ENCODE assay signal across 8 cellular contexts in genomic region chr1:8137406-8138244, GRCh38.
DNase-seq lines count a peak whose midpoint lies in the region; ATAC-seq and TF ChIP-seq lines count a peak whose summit lies in the region.

No MANE protein-coding gene starts in this region.

- POLR2A ChIA-PET in activated CD8-positive, alpha-beta T cell treated with anti-CD3 and anti-CD28 coated beads for 36 hours (lab: Charles Lee), result no interaction called here

- no peak for TF ChIP-seq CTCF in brain (conservative IDR thresholded peaks at IDR 0.05)
- no peak for TF ChIP-seq CTCF in activated CD8-positive, alpha-beta T cell treated with anti-CD3 and anti-CD28 coated beads for 36 hours (IDR thresholded peaks at IDR 0.05)

- H3K4me1 Mint-ChIP-seq in brain, result peaks cover 34% of the 10 kb centered on the region
- peaks cover 7% of the 10 kb centered on the region for H3K4me1 Mint-ChIP-seq in activated CD8-positive, alpha-beta T cell treated with anti-CD3 and anti-CD28 coated beads for 36 hours (ENCODE audit: low read depth)

- H3K27ac Mint-ChIP-seq in brain, result peak overlapping the region in 3 of 5 experiments; percentile 64 to 83 (median 82)
- H3K27ac Mint-ChIP-seq in activated CD8-positive, alpha-beta T cell treated with anti-CD3 and anti-CD28 coated beads for 36 hours, result no peak overlapping the region

- peak overlapping the region; percentile 38 to 66 for H3K9ac ChIP-seq in stomach smooth muscle (ENCODE audit: low read length in 2 of 2)

- DNase-seq in HCEC 1CT (peak; percentile 94), islet precursor cell (peak; percentile 85), NCI-H1436 treated with DMSO at 0.1 percent for 48 hours (lab: John Stamatoyannopoulos, UW) (no peak)
- no peak for DNase-seq in activated CD8-positive, alpha-beta T cell treated with anti-CD3 and anti-CD28 coated beads for 36 hours

- H3K9me3 Mint-ChIP-seq in brain, result peaks cover 0 to 4% (median 0%) of the 10 kb centered on the region in 5 experiments
- H3K9me3 Mint-ChIP-seq in activated CD8-positive, alpha-beta T cell treated with anti-CD3 and anti-CD28 coated beads for 36 hours, result no peaks in the 10 kb centered on the region

- H3K4me1 ChIP-seq in stomach smooth muscle (ENCODE audit: control insufficient read depth, insufficient read depth, low read length), result peaks cover 51% of the 10 kb centered on the region

- intact Hi-C loops in activated CD8-positive, alpha-beta T cell treated with anti-CD3 and anti-CD28 coated beads for 36 hours (cut with micrococcal nuclease), result no loop called here

- no peaks in the 10 kb centered on the region for H3K27me3 ChIP-seq in stomach smooth muscle (ENCODE audit: control insufficient read depth in 1 of 2, insufficient read depth in 2 of 2, low read length in 2 of 2)

- H3K4me3 Mint-ChIP-seq in brain, result peak overlapping the region in 3 of 5 experiments; percentile 7 to 28 (median 13)
- H3K4me3 Mint-ChIP-seq in activated CD8-positive, alpha-beta T cell treated with anti-CD3 and anti-CD28 coated beads for 36 hours, result no peak overlapping the region

- no peaks in the 10 kb centered on the region for H3K36me3 Mint-ChIP-seq in brain
- H3K36me3 Mint-ChIP-seq in activated CD8-positive, alpha-beta T cell treated with anti-CD3 and anti-CD28 coated beads for 36 hours (ENCODE audit: low read depth), result no peaks in the 10 kb centered on the region

- peak overlapping the region; percentile 82 for H3K27ac ChIP-seq in stomach smooth muscle (ENCODE audit: low read length)

- no peaks in the 10 kb centered on the region for H3K36me3 ChIP-seq in stomach smooth muscle (ENCODE audit: control insufficient read depth in 2 of 2, insufficient read depth in 2 of 2, low read length in 2 of 2)

- no peak for ATAC-seq in HG02610 (IDR thresholded peaks at IDR 0.05; ENCODE audit: unreplicated experiment)
- no peak for ATAC-seq in HG02798 (IDR thresholded peaks at IDR 0.05; ENCODE audit: poor library complexity, unreplicated experiment)
- ATAC-seq in activated CD8-positive, alpha-beta T cell treated with anti-CD3 and anti-CD28 coated beads for 36 hours, result no peak

- no peaks in the 10 kb centered on the region for H3K9me3 ChIP-seq in stomach smooth muscle (ENCODE audit: control insufficient read depth in 2 of 2, low read length in 2 of 2)

- H3K27me3 Mint-ChIP-seq in brain, result peaks cover 21% of the 10 kb centered on the region
- H3K27me3 Mint-ChIP-seq in activated CD8-positive, alpha-beta T cell treated with anti-CD3 and anti-CD28 coated beads for 36 hours, result peaks cover 14% of the 10 kb centered on the region

- peak overlapping the region; percentile 29 to 47 for H3K4me3 ChIP-seq in stomach smooth muscle (ENCODE audit: low read length in 2 of 2)

- CTCF ChIA-PET in activated CD8-positive, alpha-beta T cell treated with anti-CD3 and anti-CD28 coated beads for 36 hours (lab: Charles Lee), result interaction anchor here (1.3 kb wide), 1 partner anchor 43 kb away, joined by 3 read pairs; no protein-coding TSS in a partner anchor

Comparison
In these comparisons a context has a peak if more than half of its experiments do, and no peak if none do; other contexts are left out.
1. DNase-seq: peak in HCEC 1CT (single experiment) and islet precursor cell (single experiment); none in activated CD8-positive, alpha-beta T cell treated with anti-CD3 and anti-CD28 coated beads for 36 hours (single experiment) and NCI-H1436 treated with DMSO at 0.1 percent for 48 hours (single experiment).